ENCODE assay signal across 10 cellular contexts in the genomic region with DNA sequence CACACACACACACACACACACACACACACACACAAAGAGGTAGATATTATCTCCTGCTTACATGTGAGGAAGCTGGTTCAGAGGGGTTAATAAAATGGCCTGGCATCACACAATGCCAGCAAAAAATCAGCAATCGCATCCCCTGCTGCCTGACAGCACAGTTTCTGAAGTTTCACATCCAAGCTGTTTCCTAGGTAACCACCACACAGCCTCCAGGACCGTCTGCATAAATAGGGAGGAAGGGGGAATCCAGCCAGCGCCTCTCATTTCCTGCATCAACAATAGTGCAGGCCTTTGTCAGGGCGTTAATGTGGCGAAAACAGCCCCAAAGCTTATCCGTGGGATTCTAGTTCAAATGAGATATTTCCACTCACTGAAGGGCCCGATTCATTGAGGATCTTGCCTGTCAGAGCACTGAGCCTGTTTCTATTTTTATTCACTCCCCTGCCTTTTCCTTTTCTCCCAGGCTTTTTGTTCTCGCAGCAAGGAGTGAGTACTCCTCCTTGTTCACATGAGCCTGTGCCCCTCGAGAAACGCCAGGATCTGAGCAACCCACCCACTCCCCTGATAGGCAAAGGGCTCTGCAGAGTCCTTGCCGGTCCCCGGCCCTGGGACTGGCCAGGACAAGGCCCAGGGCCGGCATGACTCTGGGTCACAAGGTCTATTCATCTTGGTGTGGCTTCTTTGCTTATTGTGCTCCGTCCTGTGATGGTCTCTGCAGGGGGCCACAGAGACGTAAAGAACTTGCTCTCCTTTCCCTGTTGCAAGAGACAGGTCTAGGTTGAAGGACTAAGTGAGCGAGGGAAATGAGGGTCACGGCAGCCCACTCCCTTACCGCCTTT. TPM values are rescaled to one million over a fixed set of nuclear protein-coding genes. Genes with fewer than 3 reads are reported as not detected.
DNase-seq lines count a peak whose midpoint lies in the region; ATAC-seq and TF ChIP-seq lines count a peak whose summit lies in the region.
"Had no signal": no experiment of that assay in that cellular context is flagged by ENCODE, and none has a peak within 500 bp of the region (broad histone marks: within the 10 kb centered on the region; RNA-seq: fewer than 3 reads in every experiment).

No MANE protein-coding gene starts in this region.

- H3F3A ChIP-seq in GM23248 (ENCODE audit: insufficient read depth) (no peaks in the 10 kb centered on the region), PC-9 (ENCODE audit: insufficient read depth, low read depth) (no peaks in the 10 kb centered on the region)

- WGBS in GM23248 (ENCODE audit: low coverage in 1 of 2, low lambda C conversion rate in 2 of 2, missing lambda C conversion rate in 2 of 2), 2 experiments: 68 to 69% methylated on average over 18 of the region's 18 CpGs

- no peak for ATAC-seq in GM21381 (IDR thresholded peaks at IDR 0.05; ENCODE audit: unreplicated experiment)
- ATAC-seq: naive thymus-derived CD4-positive, alpha-beta T cell had no signal

- H3K27me3 ChIP-seq in OCI-LY3 (ENCODE audit: low read depth, low read length): no peaks in the 10 kb centered on the region
- H3K27me3 ChIP-seq in GM23248 (replicated peaks; ENCODE audit: insufficient read depth): no peaks in the 10 kb centered on the region
- no peaks in the 10 kb centered on the region for H3K27me3 ChIP-seq in PC-9 (ENCODE audit: insufficient read depth, low read depth)

- CTCF ChIA-PET in PC-9 (lab: Charles Lee): interaction anchor here (0.7 to 1.0 kb wide), 2 partner anchors 15 to 53 kb away, joined by 3 read pairs; no protein-coding TSS in a partner anchor

- intact Hi-C loops in PC-9 (cut with micrococcal nuclease; ENCODE audit: unreplicated experiment): no loop called here

- no peak overlapping the region for H2AFZ ChIP-seq in OCI-LY3 (ENCODE audit: low read depth, low read length)
- H2AFZ ChIP-seq in GM23248: no peak overlapping the region; the same call in 1 of the 2 replicates
- H2AFZ ChIP-seq in PC-9: no peak overlapping the region

- H3K9me2 ChIP-seq in GM23248 (ENCODE audit: insufficient read depth): no peaks in the 10 kb centered on the region
- no peaks in the 10 kb centered on the region for H3K9me2 ChIP-seq in PC-9 (ENCODE audit: insufficient read depth)

- DNase-seq in NCI-H524 (lab: John Stamatoyannopoulos, UW): peak; percentile 4 to 38
- no peak for DNase-seq in NCI-H524 treated with DMSO at 0.1 percent for 48 hours (lab: John Stamatoyannopoulos, UW)
- DNase-seq in fibroblast of pulmonary artery (ENCODE audit: low read depth): peak; percentile 72
- DNase-seq in putamen (ENCODE audit: low spot score): peak; percentile 86
- no peak for DNase-seq in GM23248
- DNase-seq in PC-9: no peak
- DNase-seq: naive thymus-derived CD4-positive, alpha-beta T cell had no signal

- no peak overlapping the region for H3K9ac ChIP-seq in OCI-LY3 (ENCODE audit: low read length)
- H3K9ac ChIP-seq in GM23248: no peak overlapping the region
- H3K9ac ChIP-seq: KMS-11 had no signal

- H3K36me3 ChIP-seq in OCI-LY3 (replicated peaks; ENCODE audit: low read depth, low read length) (no peaks in the 10 kb centered on the region), GM23248 (ENCODE audit: low read depth) (no peaks in the 10 kb centered on the region), PC-9 (ENCODE audit: low read depth) (no peaks in the 10 kb centered on the region)

- H3K27ac ChIP-seq in OCI-LY3 (ENCODE audit: low read length) (no peak overlapping the region), GM23248 (no peak overlapping the region), PC-9 (no peak overlapping the region)
- H3K27ac ChIP-seq: KMS-11 had no signal

- no peaks in the 10 kb centered on the region for H4K20me1 ChIP-seq in OCI-LY3 (ENCODE audit: insufficient read depth, low read length)
- H4K20me1 ChIP-seq in GM23248 (ENCODE audit: insufficient read depth): no peaks in the 10 kb centered on the region
- no peaks in the 10 kb centered on the region for H4K20me1 ChIP-seq in PC-9 (ENCODE audit: insufficient read depth)

- H3K79me2 ChIP-seq in OCI-LY3 (ENCODE audit: low read length) (no peaks in the 10 kb centered on the region), GM23248 (ENCODE audit: insufficient read depth) (no peaks in the 10 kb centered on the region), PC-9 (ENCODE audit: low read depth) (no peaks in the 10 kb centered on the region)

- H3K4me2 ChIP-seq in OCI-LY3 (ENCODE audit: low read length) (peak overlapping the region; percentile 35), GM23248 (ENCODE audit: unreplicated experiment) (no peak overlapping the region), PC-9 (no peak overlapping the region)
- H3K4me2 ChIP-seq: KMS-11 had no signal

- no peak overlapping the region for H3K4me3 ChIP-seq in OCI-LY3 (ENCODE audit: low read length)
- no peak overlapping the region for H3K4me3 ChIP-seq in fibroblast of pulmonary artery (replicated peaks; ENCODE audit: low read depth, low read length)
- H3K4me3 ChIP-seq in GM23248: no peak overlapping the region
- no peak overlapping the region for H3K4me3 ChIP-seq in PC-9

- TF ChIP-seq CTCF in OCI-LY3 (IDR thresholded peaks at IDR 0.05; ENCODE audit: low read depth, low read length) (no peak), fibroblast of pulmonary artery (IDR thresholded peaks at IDR 0.05; ENCODE audit: low read length, missing control alignments) (no peak), PC-9 (conservative IDR thresholded peaks at IDR 0.05) (no peak)

- H3K9me3 ChIP-seq in OCI-LY3 (ENCODE audit: insufficient read depth, low read length): no peaks in the 10 kb centered on the region
- H3K9me3 ChIP-seq in GM23248 (ENCODE audit: low read depth): no peaks in the 10 kb centered on the region
- no peaks in the 10 kb centered on the region for H3K9me3 ChIP-seq in PC-9 (ENCODE audit: insufficient read depth, low read depth)

- BruUV-seq in PC-9 (replicated peaks; lab: Mats Ljungman, UMichigan): no TSS peak

- POLR2A ChIA-PET in PC-9 (lab: Charles Lee; ENCODE audit: unreplicated experiment): no interaction called here

- in situ Hi-C loops in GM23248 (cut with MboI): no loop called here

- H3K4me1 ChIP-seq in OCI-LY3 (ENCODE audit: low read length): peaks cover 27% of the 10 kb centered on the region
- no peaks in the 10 kb centered on the region for H3K4me1 ChIP-seq in GM23248 (ENCODE audit: insufficient read depth)
- H3K4me1 ChIP-seq in PC-9 (replicated peaks; ENCODE audit: insufficient read depth): peaks cover 9% of the 10 kb centered on the region

RNA-seq across cellular contexts. Expression of a gene that starts 32.7 kb away (rescaled TPM):
- 8.5 and 10.4 TPM in 2 replicates for total RNA-seq in GM23248 (2014; rRNA removed; shearing (Covaris generic))
- 8.1 and 9.0 TPM in 2 replicates for polyA plus RNA-seq in GM23248 (2016; fragmentation: Nextera tagmentation; extraction: Ambion mirVana)
- total RNA-seq in PC-9 (2021): 1.3 and 2.5 TPM in 2 replicates

RNA-seq across cellular contexts. Expression of a gene that starts 37.4 kb away (rescaled TPM):
- 163 and 190 TPM in 2 replicates for total RNA-seq in GM23248 (2014; rRNA removed; shearing (Covaris generic))
- polyA plus RNA-seq in GM23248 (2016; fragmentation: Nextera tagmentation; extraction: Ambion mirVana): 190 and 195 TPM in 2 replicates
- total RNA-seq in PC-9 (2021): 17.0 and 19.0 TPM in 2 replicates

Comparison
In these comparisons a context has a peak if more than half of its experiments do, and no peak if none do; other contexts are left out.
1. DNase-seq: peak in NCI-H524 (2 of 2), fibroblast of pulmonary artery (single experiment) and putamen (single experiment); none in NCI-H524 treated with DMSO at 0.1 percent for 48 hours (single experiment), GM23248 (single experiment) and PC-9 (0 of 2).